In genomic region chr13:50081899-50082425, GRCh38 we compare ENCODE assay signal across 8 cellular contexts.
DNase-seq lines count a peak whose midpoint lies in the region; ATAC-seq, FAIRE-seq and TF ChIP-seq lines count a peak whose summit lies in the region.

No MANE protein-coding gene starts in this region.

- peak; percentile 47 for ATAC-seq in HG03457 (IDR thresholded peaks at IDR 0.05; ENCODE audit: unreplicated experiment)

- no peak for TF ChIP-seq CTCF in BJ (IDR thresholded peaks at IDR 0.05; ENCODE audit: insufficient read depth, low read depth, low read length)

- POLR2A ChIA-PET in BJ (lab: Charles Lee): interaction anchor here (0.6 to 1.0 kb wide), 2 partner anchors 56 to 84 kb away, joined by 3 to 4 read pairs; no protein-coding TSS in a partner anchor

- H3K4me3 ChIP-seq in BJ (ENCODE audit: low read depth, low read length): peak overlapping the region; percentile 95

- CTCF ChIA-PET in BJ (lab: Yijun Ruan, JAX): interaction anchor here (0.5 to 4.7 kb wide), 12 partner anchors 10 to 830 kb away, joined by 3 to 29 read pairs (median 4); partner anchors contain the start of genes SPRYD7 and TRIM13

- H3K27me3 ChIP-seq in BJ (ENCODE audit: control insufficient read depth, insufficient read depth, low read length): no peaks in the 10 kb centered on the region

- FAIRE-seq in colon (lab: Jason Lieb, UNC): peak; percentile 84

- no peaks in the 10 kb centered on the region for H3K36me3 ChIP-seq in BJ (ENCODE audit: control insufficient read depth, insufficient read depth, low read length)

- DNase-seq in BJ (ENCODE audit: low read depth): peak; percentile 97
- DNase-seq in GM19240 (ENCODE audit: insufficient read length, low spot score): peak; percentile 30
- peak; percentile 95 to 97 for DNase-seq in NCI-H524 (lab: John Stamatoyannopoulos, UW)
- peak; percentile 98 for DNase-seq in activated CD4-positive, alpha-beta T cell treated with anti-CD3 and anti-CD28 coated beads for 4 hours
- DNase-seq in kidney glomerular epithelial cell (lab: John Stamatoyannopoulos, UW): peak; percentile 97
- peak; percentile 97 to 98 for DNase-seq in stimulated activated CD4-positive, alpha-beta T cell treated with anti-CD3 and anti-CD28 coated beads, Interleukin-15, amount 100 ng/mL, for 48 hours (ENCODE audit: low read depth in 2 of 2)

Comparison
In these comparisons a context has a peak if more than half of its experiments do, and no peak if none do; other contexts are left out.
1. Peak in every context shown above with its lines: DNase-seq, ATAC-seq and H3K4me3 ChIP-seq.
2. DNase-seq: peak in every context shown above with its lines; median percentile 98 in activated CD4-positive, alpha-beta T cell treated with anti-CD3 and anti-CD28 coated beads for 4 hours; 98 in stimulated activated CD4-positive, alpha-beta T cell treated with anti-CD3 and anti-CD28 coated beads, Interleukin-15, amount 100 ng/mL, for 48 hours; 97 in BJ; 97 in kidney glomerular epithelial cell; 96 in NCI-H524; 30 in GM19240.